In genomic region chr6:69233195-69233524, GRCh38 we compare ENCODE assay signal across 1 cellular context.
TF ChIP-seq lines count a peak whose summit lies in the region.

No MANE protein-coding gene starts in this region.

TF ChIP-seq in SK-N-SH, 30 proteins besides CTCF, POLR2A, EP300 and RAD21 (continued from another document):
- no peak for TF ChIP-seq REST (IDR thresholded peaks at IDR 0.05; ENCODE audit: low read depth, low read length)
- no peak for TF ChIP-seq RCOR1 (IDR thresholded peaks at IDR 0.05; ENCODE audit: low read length)
- no peak for TF ChIP-seq NFIC (IDR thresholded peaks at IDR 0.05; ENCODE audit: borderline replicate concordance)
TF ChIP-seq in SK-N-SH: peak in this region for 0.
